Comparison of ENCODE assay signal across 26 cellular contexts in the genomic region with DNA sequence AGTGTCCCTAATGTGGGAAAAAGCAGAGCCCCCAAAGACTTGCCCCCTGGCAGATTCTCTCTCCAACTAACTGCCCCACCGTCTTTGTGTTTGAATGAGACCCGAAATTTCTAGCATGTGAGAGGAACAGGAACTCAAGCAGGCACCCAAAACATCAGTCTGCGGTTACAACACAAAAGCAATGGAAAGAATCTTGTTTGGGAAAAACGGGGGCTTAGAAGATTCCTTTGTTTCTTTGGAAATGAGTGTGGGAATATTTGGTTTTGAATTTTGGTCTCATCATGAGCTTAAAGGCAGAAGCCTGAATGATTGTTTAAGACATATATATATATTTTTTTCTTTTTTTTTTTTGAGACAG.
"Had no signal": no experiment of that assay in that cellular context is flagged by ENCODE, and none has a peak within 500 bp of the region (broad histone marks: within the 10 kb centered on the region; RNA-seq: fewer than 3 reads in every experiment).

No MANE protein-coding gene starts in this region.

- H3K27ac Mint-ChIP-seq: activated CD4-positive, alpha-beta memory T cell treated with anti-CD3 and anti-CD28 coated beads for 36 hours; activated CD4-positive, alpha-beta T cell treated with anti-CD3 and anti-CD28 coated beads, Interleukin-2, amount 10 ng/mL, durations not matched to agents 24 days and 14 days; activated naive CD4-positive, alpha-beta T cell treated with anti-CD3 and anti-CD28 coated beads for 36 hours; activated naive CD8-positive, alpha-beta T cell treated with anti-CD3 and anti-CD28 coated beads, Interleukin-2, amount 10 ng/mL, durations not matched to agents 7 days and 5 days; activated T-helper 1 cell treated with anti-CD3 and anti-CD28 coated beads, Interleukin-12 subunit alpha, Interleukin-12 subunit beta, Interleukin-2, Interleukin-4 antibody, amounts not matched to agents 30 ng/mL and 10 ng/mL and 1 ng/mL, durations not matched to agents 14 hours and 24 hours and 36 hours; dendritic cell treated with granulocyte-macrophage colony-stimulating factor and Interleukin-4, amounts not matched to agents 40 ng/mL and 50 ng/mL, for 4 days; natural killer cell; T-helper 1 cell treated with Interleukin-12 subunit alpha and Interleukin-12 subunit beta and Interleukin-4 antibody, amounts not matched to agents 30 μg/mL and 1 μg/mL, for 36 hours had no signal

- H3K27ac ChIP-seq: ascending aorta, brain microvascular endothelial cell, esophagus muscularis mucosa, right atrium auricular region, thoracic aorta had no signal

- ATAC-seq: natural killer cell had no signal

- H3K36me3 Mint-ChIP-seq: activated CD4-positive, alpha-beta memory T cell treated with anti-CD3 and anti-CD28 coated beads for 36 hours; activated naive CD8-positive, alpha-beta T cell treated with anti-CD3 and anti-CD28 coated beads, Interleukin-2, amount 10 ng/mL, durations not matched to agents 7 days and 5 days; natural killer cell had no signal

- H3K27me3 Mint-ChIP-seq: activated CD4-positive, alpha-beta memory T cell treated with anti-CD3 and anti-CD28 coated beads for 36 hours; activated CD4-positive, alpha-beta T cell treated with anti-CD3 and anti-CD28 coated beads, Interleukin-2, amount 10 ng/mL, durations not matched to agents 24 days and 14 days; activated naive CD8-positive, alpha-beta T cell treated with anti-CD3 and anti-CD28 coated beads, Interleukin-2, amount 10 ng/mL, durations not matched to agents 7 days and 5 days; dendritic cell treated with granulocyte-macrophage colony-stimulating factor and Interleukin-4, amounts not matched to agents 40 ng/mL and 50 ng/mL, for 4 days had no signal

- DNase-seq: activated CD4-positive, alpha-beta memory T cell treated with anti-CD3 and anti-CD28 coated beads for 36 hours; activated CD4-positive, alpha-beta T cell treated with anti-CD3 and anti-CD28 coated beads, Interleukin-2, amount 10 ng/mL, durations not matched to agents 24 days and 14 days; activated CD4-positive, CD25-positive, alpha-beta regulatory T cell treated with anti-CD3 and anti-CD28 coated beads, Interleukin-2, amount 50 U/mL, for 72 hours; activated CD8-positive, alpha-beta memory T cell treated with anti-CD3 and anti-CD28 coated beads, Interleukin-2, amount 50 U/mL, for 4 hours; activated effector memory CD4-positive, alpha-beta T cell treated with anti-CD3 and anti-CD28 coated beads, Interleukin-2, amount 50 U/mL, for 16 hours; activated naive CD4-positive, alpha-beta T cell treated with anti-CD3 and anti-CD28 coated beads for 36 hours; activated naive CD8-positive, alpha-beta T cell treated with anti-CD3 and anti-CD28 coated beads, Interleukin-2, amount 10 ng/mL, durations not matched to agents 7 days and 5 days; activated T-cell treated with anti-CD3 and anti-CD28 coated beads, Interleukin-2, amount 50 U/mL, for 1 hour; brain microvascular endothelial cell; central memory CD4-positive, alpha-beta T cell; effector CD4-positive, alpha-beta T cell; head of caudate nucleus; hypothalamus; natural killer cell; spleen; stimulated activated naive CD4-positive, alpha-beta T cell; SW 1271; T-helper 9 cell; trophoblast cell had no signal

- H3K9me3 Mint-ChIP-seq: activated CD4-positive, alpha-beta memory T cell treated with anti-CD3 and anti-CD28 coated beads for 36 hours; activated CD4-positive, alpha-beta T cell treated with anti-CD3 and anti-CD28 coated beads, Interleukin-2, amount 10 ng/mL, durations not matched to agents 24 days and 14 days; activated naive CD4-positive, alpha-beta T cell treated with anti-CD3 and anti-CD28 coated beads for 36 hours; activated naive CD8-positive, alpha-beta T cell treated with anti-CD3 and anti-CD28 coated beads, Interleukin-2, amount 10 ng/mL, durations not matched to agents 7 days and 5 days; dendritic cell treated with granulocyte-macrophage colony-stimulating factor and Interleukin-4, amounts not matched to agents 40 ng/mL and 50 ng/mL, for 4 days; natural killer cell; T-helper 1 cell treated with Interleukin-12 subunit alpha and Interleukin-12 subunit beta and Interleukin-4 antibody, amounts not matched to agents 30 μg/mL and 1 μg/mL, for 36 hours had no signal

- H3K4me3 Mint-ChIP-seq: activated CD4-positive, alpha-beta memory T cell treated with anti-CD3 and anti-CD28 coated beads for 36 hours; activated CD4-positive, alpha-beta T cell treated with anti-CD3 and anti-CD28 coated beads, Interleukin-2, amount 10 ng/mL, durations not matched to agents 24 days and 14 days; activated naive CD4-positive, alpha-beta T cell treated with anti-CD3 and anti-CD28 coated beads for 36 hours; activated naive CD8-positive, alpha-beta T cell treated with anti-CD3 and anti-CD28 coated beads, Interleukin-2, amount 10 ng/mL, durations not matched to agents 7 days and 5 days; activated T-helper 1 cell treated with anti-CD3 and anti-CD28 coated beads, Interleukin-12 subunit alpha, Interleukin-12 subunit beta, Interleukin-2, Interleukin-4 antibody, amounts not matched to agents 30 ng/mL and 10 ng/mL and 1 ng/mL, durations not matched to agents 14 hours and 24 hours and 36 hours; dendritic cell treated with granulocyte-macrophage colony-stimulating factor and Interleukin-4, amounts not matched to agents 40 ng/mL and 50 ng/mL, for 4 days; natural killer cell; T-helper 1 cell treated with Interleukin-12 subunit alpha and Interleukin-12 subunit beta and Interleukin-4 antibody, amounts not matched to agents 30 μg/mL and 1 μg/mL, for 36 hours had no signal
